In the genomic region with DNA sequence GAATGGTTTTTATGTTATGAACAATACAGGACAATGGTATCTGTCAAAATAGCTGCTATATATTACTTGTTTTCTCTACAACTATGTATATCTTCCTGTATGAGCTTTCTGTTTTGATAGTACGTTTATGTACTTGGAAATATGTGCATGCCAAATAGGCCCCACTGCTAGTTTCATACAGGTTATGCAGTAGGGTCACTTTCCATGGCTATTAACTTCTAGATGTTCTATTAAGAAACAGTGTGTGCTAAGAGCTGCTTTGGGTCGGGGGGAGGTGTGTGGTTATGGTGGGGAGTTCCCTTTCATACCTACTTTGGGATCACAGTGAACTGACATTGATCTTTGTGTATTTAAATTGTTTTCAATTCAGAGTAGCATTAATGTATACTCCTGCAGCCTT, we compare ENCODE assay signal across 1 cellular context.
A peak's percentile ranks its signal among the peaks of the same experiment; 100 is the strongest.
TF ChIP-seq lines count a peak whose summit lies in the region.

No MANE protein-coding gene starts in this region.

TF ChIP-seq in GM12878, 131 proteins besides CTCF, POLR2A, EP300 and RAD21 (continued from another document):
- TF ChIP-seq, protein P1, sequence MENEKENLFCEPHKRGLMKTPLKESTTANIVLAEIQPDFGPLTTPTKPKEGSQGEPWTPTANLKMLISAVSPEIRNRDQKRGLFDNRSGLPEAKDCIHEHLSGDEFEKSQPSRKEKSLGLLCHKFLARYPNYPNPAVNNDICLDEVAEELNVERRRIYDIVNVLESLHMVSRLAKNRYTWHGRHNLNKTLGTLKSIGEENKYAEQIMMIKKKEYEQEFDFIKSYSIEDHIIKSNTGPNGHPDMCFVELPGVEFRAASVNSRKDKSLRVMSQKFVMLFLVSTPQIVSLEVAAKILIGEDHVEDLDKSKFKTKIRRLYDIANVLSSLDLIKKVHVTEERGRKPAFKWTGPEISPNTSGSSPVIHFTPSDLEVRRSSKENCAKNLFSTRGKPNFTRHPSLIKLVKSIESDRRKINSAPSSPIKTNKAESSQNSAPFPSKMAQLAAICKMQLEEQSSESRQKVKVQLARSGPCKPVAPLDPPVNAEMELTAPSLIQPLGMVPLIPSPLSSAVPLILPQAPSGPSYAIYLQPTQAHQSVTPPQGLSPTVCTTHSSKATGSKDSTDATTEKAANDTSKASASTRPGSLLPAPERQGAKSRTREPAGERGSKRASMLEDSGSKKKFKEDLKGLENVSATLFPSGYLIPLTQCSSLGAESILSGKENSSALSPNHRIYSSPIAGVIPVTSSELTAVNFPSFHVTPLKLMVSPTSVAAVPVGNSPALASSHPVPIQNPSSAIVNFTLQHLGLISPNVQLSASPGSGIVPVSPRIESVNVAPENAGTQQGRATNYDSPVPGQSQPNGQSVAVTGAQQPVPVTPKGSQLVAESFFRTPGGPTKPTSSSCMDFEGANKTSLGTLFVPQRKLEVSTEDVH (IDR thresholded peaks at IDR 0.05; ENCODE audit: low read depth, partially characterized antibody): no peak
- TF ChIP-seq, protein P2, sequence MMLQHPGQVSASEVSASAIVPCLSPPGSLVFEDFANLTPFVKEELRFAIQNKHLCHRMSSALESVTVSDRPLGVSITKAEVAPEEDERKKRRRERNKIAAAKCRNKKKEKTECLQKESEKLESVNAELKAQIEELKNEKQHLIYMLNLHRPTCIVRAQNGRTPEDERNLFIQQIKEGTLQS (IDR thresholded peaks at IDR 0.05; ENCODE audit: borderline replicate concordance, extremely low read depth, low read depth, low read length): no peak
- TF ChIP-seq MXI1 (IDR thresholded peaks at IDR 0.05; ENCODE audit: low read depth, low read length): no peak
- no peak for TF ChIP-seq NBN (IDR thresholded peaks at IDR 0.05)
- TF ChIP-seq RUNX3 (IDR thresholded peaks at IDR 0.05; ENCODE audit: low read length): peak; percentile 52
